Comparison of ENCODE assay signal across 15 cellular contexts in the genomic region with DNA sequence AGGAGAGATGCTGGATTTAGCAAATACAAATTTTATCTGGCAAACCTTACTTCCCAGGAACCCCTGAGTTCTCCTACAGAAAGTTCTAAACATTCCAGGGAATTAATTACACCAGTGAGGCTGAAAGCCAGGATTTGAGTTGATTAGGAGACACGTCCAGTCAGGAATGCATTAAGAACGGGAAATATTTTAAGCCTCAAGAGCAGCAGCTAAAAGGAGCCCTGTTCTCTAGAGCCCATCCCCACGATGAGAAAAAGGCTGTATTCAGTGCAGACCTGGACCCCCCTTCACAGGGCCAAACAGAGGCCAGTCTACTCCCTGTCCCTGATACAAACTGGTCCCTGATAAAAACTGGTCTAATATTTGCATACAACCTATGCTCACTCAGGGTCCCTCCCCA. TPM values are rescaled to one million over a fixed set of nuclear protein-coding genes. Genes with fewer than 3 reads are reported as not detected.
DNase-seq lines count a peak whose midpoint lies in the region; ATAC-seq and TF ChIP-seq lines count a peak whose summit lies in the region.
"Had no signal": no experiment of that assay in that cellular context is flagged by ENCODE, and none has a peak within 500 bp of the region (broad histone marks: within the 10 kb centered on the region; RNA-seq: fewer than 3 reads in every experiment).

No MANE protein-coding gene starts in this region.

- no peak for TF ChIP-seq EP300 in SK-N-SH (IDR thresholded peaks at IDR 0.05; ENCODE audit: borderline replicate concordance in 1 of 2, low read depth in 1 of 2, low read length in 1 of 2)

- peaks cover 0 to 5% of the 10 kb centered on the region in 2 experiments for H3K36me3 ChIP-seq in SK-N-SH (replicated peaks in 1 of 2; ENCODE audit: control insufficient read depth in 1 of 2, insufficient read depth in 2 of 2, low read length in 1 of 2)
- H3K36me3 ChIP-seq in neural progenitor cell: no peaks in the 10 kb centered on the region
- H3K36me3 ChIP-seq in OCI-LY7 (ENCODE audit: insufficient read depth, low read length): no peaks in the 10 kb centered on the region
- H3K36me3 ChIP-seq in left ventricle myocardium inferior: no peaks in the 10 kb centered on the region
- H3K36me3 ChIP-seq: BLaER1 had no signal

- no TSS peak for BruUV-seq in OCI-LY7 (replicated peaks; lab: Mats Ljungman, UMichigan)

- POLR2A ChIA-PET in SK-N-SH (lab: Yijun Ruan, JAX): no interaction called here
- POLR2A ChIA-PET in OCI-LY7 (lab: Charles Lee): no interaction called here

- no peak overlapping the region for H3K9ac ChIP-seq in SK-N-SH
- no peak overlapping the region for H3K9ac ChIP-seq in neural progenitor cell
- H3K9ac ChIP-seq: BLaER1 had no signal

- no peaks in the 10 kb centered on the region for H3K9me3 Mint-ChIP-seq in neural progenitor cell

- H3K27ac ChIP-seq in SK-N-SH (ENCODE audit: low read depth in 2 of 2, low read length in 1 of 2) (no peak overlapping the region), neural progenitor cell (peak overlapping the region; percentile 89), OCI-LY7 (ENCODE audit: low read depth, low read length, poor library complexity, severe bottlenecking) (no peak overlapping the region), left ventricle myocardium inferior (replicated peaks) (no peak overlapping the region)
- H3K27ac ChIP-seq: 22Rv1, BLaER1 had no signal

- H3K79me2 ChIP-seq in SK-N-SH (ENCODE audit: insufficient read depth) (no peaks in the 10 kb centered on the region), neural progenitor cell (ENCODE audit: low read depth) (no peaks in the 10 kb centered on the region), OCI-LY7 (ENCODE audit: insufficient read depth, low read depth, low read length) (no peaks in the 10 kb centered on the region)

- H4K20me1 ChIP-seq in SK-N-SH (ENCODE audit: insufficient read depth) (no peaks in the 10 kb centered on the region), neural progenitor cell (ENCODE audit: low read depth) (no peaks in the 10 kb centered on the region), OCI-LY7 (ENCODE audit: insufficient read depth, low read length) (no peaks in the 10 kb centered on the region)
- H4K20me1 ChIP-seq: BLaER1 had no signal

- no peak for TF ChIP-seq CTCF in SK-N-SH (IDR thresholded peaks at IDR 0.05)
- TF ChIP-seq CTCF in neural progenitor cell (IDR thresholded peaks at IDR 0.05): no peak
- no peak for TF ChIP-seq CTCF in OCI-LY7 (conservative IDR thresholded peaks at IDR 0.05; ENCODE audit: low read length)
- no peak for TF ChIP-seq CTCF in left ventricle myocardium inferior (IDR thresholded peaks at IDR 0.05; ENCODE audit: borderline replicate concordance)

- no peak overlapping the region for H3K4me2 ChIP-seq in SK-N-SH
- peak overlapping the region; percentile 67 for H3K4me2 ChIP-seq in neural progenitor cell
- H3K4me2 ChIP-seq in OCI-LY7 (ENCODE audit: low read length): no peak overlapping the region
- H3K4me2 ChIP-seq: BLaER1 had no signal

- peak overlapping the region; percentile 86 for H3K27ac Mint-ChIP-seq in neural progenitor cell
- H3K27ac Mint-ChIP-seq: CD8-positive, alpha-beta memory T cell had no signal

- H3K36me3 Mint-ChIP-seq in neural progenitor cell: peaks cover 17% of the 10 kb centered on the region
- H3K36me3 Mint-ChIP-seq: CD8-positive, alpha-beta memory T cell had no signal

- WGBS in SK-N-SH (ENCODE audit: low lambda C conversion rate): 65% methylated on average over 3 of the region's 3 CpGs

- H3K9me3 ChIP-seq in SK-N-SH (no peaks in the 10 kb centered on the region), neural progenitor cell (ENCODE audit: low read depth) (no peaks in the 10 kb centered on the region), OCI-LY7 (ENCODE audit: low read length) (no peaks in the 10 kb centered on the region), left ventricle myocardium inferior (replicated peaks) (no peaks in the 10 kb centered on the region)
- H3K9me3 ChIP-seq: BLaER1, Caco-2 had no signal

- H3K27me3 Mint-ChIP-seq in neural progenitor cell (ENCODE audit: insufficient read depth, low read depth): peaks cover 3% of the 10 kb centered on the region

- CTCF ChIA-PET in SK-N-SH (lab: Yijun Ruan, JAX): no interaction called here
- CTCF ChIA-PET in OCI-LY7 (lab: Charles Lee; ENCODE audit: unreplicated experiment): no interaction called here

- H3K9me2 ChIP-seq in SK-N-SH: no peaks in the 10 kb centered on the region
- no peaks in the 10 kb centered on the region for H3K9me2 ChIP-seq in OCI-LY7 (ENCODE audit: insufficient read depth, low read length)

- H3K4me3 ChIP-seq in SK-N-SH (ENCODE audit: low read depth in 2 of 2, low read length in 1 of 2) (no peak overlapping the region), neural progenitor cell (no peak overlapping the region), OCI-LY7 (ENCODE audit: low read depth, low read length, poor library complexity, severe bottlenecking) (no peak overlapping the region), left ventricle myocardium inferior (no peak overlapping the region)
- H3K4me3 ChIP-seq: BLaER1 had no signal

- no peaks in the 10 kb centered on the region for H3K27me3 ChIP-seq in SK-N-SH (ENCODE audit: insufficient read depth)
- no peaks in the 10 kb centered on the region for H3K27me3 ChIP-seq in neural progenitor cell
- H3K27me3 ChIP-seq in left ventricle myocardium inferior (ENCODE audit: low read depth): peaks cover 7% of the 10 kb centered on the region
- H3K27me3 ChIP-seq: BLaER1 had no signal

- intact Hi-C loops in OCI-LY7 (cut with micrococcal nuclease; ENCODE audit: unreplicated experiment): no loop called here
- intact Hi-C loops in left ventricle myocardium inferior (cut with micrococcal nuclease): no loop called here

- H3K4me1 Mint-ChIP-seq in neural progenitor cell: peaks cover 61% of the 10 kb centered on the region
- H3K4me1 Mint-ChIP-seq: CD8-positive, alpha-beta memory T cell had no signal

- no peak for DNase-seq in SK-N-SH
- DNase-seq in islet precursor cell: peak; percentile 63
- peak; percentile 83 for DNase-seq in neural progenitor cell (ENCODE audit: low spot score)
- DNase-seq in OCI-LY7 (ENCODE audit: low spot score): no peak
- DNase-seq in left ventricle myocardium inferior: no peak
- DNase-seq: AML-193; Caco-2; CD8-positive, alpha-beta memory T cell; DND-41; GF-D8 had no signal

- H3F3A ChIP-seq in SK-N-SH (replicated peaks; ENCODE audit: insufficient read depth): no peaks in the 10 kb centered on the region
- H3F3A ChIP-seq in neural progenitor cell (ENCODE audit: low read depth): peaks cover 20% of the 10 kb centered on the region

- no peak overlapping the region for H3K4me3 Mint-ChIP-seq in neural progenitor cell
- H3K4me3 Mint-ChIP-seq: CD8-positive, alpha-beta memory T cell had no signal

- no peak for ATAC-seq in SK-N-SH treated with all-trans-retinoic acid at 6 μM for 48 hours
- ATAC-seq in GM19455 (IDR thresholded peaks at IDR 0.05; ENCODE audit: unreplicated experiment): no peak
- ATAC-seq: HCT116 had no signal

- H2AFZ ChIP-seq in SK-N-SH (ENCODE audit: low read depth): no peak overlapping the region
- no peak overlapping the region for H2AFZ ChIP-seq in neural progenitor cell (replicated peaks)
- no peak overlapping the region for H2AFZ ChIP-seq in OCI-LY7 (ENCODE audit: low read length)

- H3K4me1 ChIP-seq in SK-N-SH (ENCODE audit: control insufficient read depth in 1 of 2, insufficient read depth in 2 of 2, low read depth in 1 of 2, low read length in 1 of 2) (peaks cover 0 to 4% of the 10 kb centered on the region in 2 experiments; a peak in 1 of 4 replicates), neural progenitor cell (peaks cover 37% of the 10 kb centered on the region), OCI-LY7 (ENCODE audit: insufficient read depth, low read length, poor library complexity, severe bottlenecking) (no peaks in the 10 kb centered on the region), left ventricle myocardium inferior (peaks cover 10% of the 10 kb centered on the region)
- H3K4me1 ChIP-seq: BLaER1, Caco-2 had no signal

- TF ChIP-seq RAD21 in SK-N-SH (IDR thresholded peaks at IDR 0.05; ENCODE audit: low read length): no peak

TF ChIP-seq in SK-N-SH treated with all-trans-retinoic acid at 6 μM for 48 hours, 23 proteins besides CTCF, POLR2A, EP300 and RAD21 (continues in another document):
- TF ChIP-seq RARB (CRISPR knock-in tag; IDR thresholded peaks at IDR 0.05): no peak

TF ChIP-seq in SK-N-SH, 30 proteins besides CTCF, POLR2A, EP300 and RAD21 (continues in another document):
- no peak for TF ChIP-seq GATA2 (CRISPR knock-in tag; IDR thresholded peaks at IDR 0.05)
- no peak for TF ChIP-seq RFX5 (IDR thresholded peaks at IDR 0.05; ENCODE audit: low read length)
- no peak for TF ChIP-seq CHD2 (IDR thresholded peaks at IDR 0.05; ENCODE audit: low read length, partially characterized antibody)
- no peak for TF ChIP-seq FOXJ3 (CRISPR knock-in tag; IDR thresholded peaks at IDR 0.05)
- TF ChIP-seq TEAD4 (IDR thresholded peaks at IDR 0.05; ENCODE audit: borderline replicate concordance, insufficient read depth): no peak
- TF ChIP-seq MXI1 (IDR thresholded peaks at IDR 0.05; ENCODE audit: low read depth, low read length): no peak
- no peak for TF ChIP-seq NFIC (IDR thresholded peaks at IDR 0.05; ENCODE audit: borderline replicate concordance)
- TF ChIP-seq, protein P1, sequence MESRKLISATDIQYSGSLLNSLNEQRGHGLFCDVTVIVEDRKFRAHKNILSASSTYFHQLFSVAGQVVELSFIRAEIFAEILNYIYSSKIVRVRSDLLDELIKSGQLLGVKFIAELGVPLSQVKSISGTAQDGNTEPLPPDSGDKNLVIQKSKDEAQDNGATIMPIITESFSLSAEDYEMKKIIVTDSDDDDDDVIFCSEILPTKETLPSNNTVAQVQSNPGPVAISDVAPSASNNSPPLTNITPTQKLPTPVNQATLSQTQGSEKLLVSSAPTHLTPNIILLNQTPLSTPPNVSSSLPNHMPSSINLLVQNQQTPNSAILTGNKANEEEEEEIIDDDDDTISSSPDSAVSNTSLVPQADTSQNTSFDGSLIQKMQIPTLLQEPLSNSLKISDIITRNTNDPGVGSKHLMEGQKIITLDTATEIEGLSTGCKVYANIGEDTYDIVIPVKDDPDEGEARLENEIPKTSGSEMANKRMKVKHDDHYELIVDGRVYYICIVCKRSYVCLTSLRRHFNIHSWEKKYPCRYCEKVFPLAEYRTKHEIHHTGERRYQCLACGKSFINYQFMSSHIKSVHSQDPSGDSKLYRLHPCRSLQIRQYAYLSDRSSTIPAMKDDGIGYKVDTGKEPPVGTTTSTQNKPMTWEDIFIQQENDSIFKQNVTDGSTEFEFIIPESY (IDR thresholded peaks at IDR 0.05; ENCODE audit: borderline replicate concordance, low read depth): no peak
- no peak for TF ChIP-seq SIN3A (IDR thresholded peaks at IDR 0.05; ENCODE audit: borderline replicate concordance, low read depth, low read length)
- no peak for TF ChIP-seq FOSL2 (IDR thresholded peaks at IDR 0.05; ENCODE audit: borderline replicate concordance, low read depth)
- TF ChIP-seq RCOR1 (IDR thresholded peaks at IDR 0.05; ENCODE audit: low read length): no peak

RNA-seq across cellular contexts. Expression of a gene that starts 55.0 kb away (rescaled TPM):
- 52.5 and 62.2 TPM in 2 replicates for polyA plus RNA-seq in SK-N-SH (2012; rRNA removed)
- polyA plus RNA-seq in SK-N-SH (2012; cell fraction: cytosol; rRNA removed): 58.9 and 65.7 TPM in 2 replicates
- 20.8 and 29.9 TPM in 2 replicates for polyA plus RNA-seq in SK-N-SH (2012; cell fraction: nucleus; rRNA removed)
- total RNA-seq in neural progenitor cell (ENCODE audit: low replicate concordance) (43.2 and 43.8 TPM in 2 replicates), OCI-LY7 (2022) (not detected in 2 replicates), left ventricle myocardium inferior (13.1 TPM)
- not detected in 2 replicates for total RNA-seq in OCI-LY7 (2014; rRNA removed; shearing (Covaris generic))
- total RNA-seq: Caco-2; CD8-positive, alpha-beta memory T cell had no signal
- polyA plus RNA-seq: CD8-positive, alpha-beta memory T cell had no signal

Comparison
In these comparisons a context has a peak if more than half of its experiments do, and no peak if none do; other contexts are left out.
1. DNase-seq: peak in islet precursor cell (single experiment) and neural progenitor cell (single experiment); none in SK-N-SH (single experiment), OCI-LY7 (single experiment) and left ventricle myocardium inferior (single experiment).
2. RNA of a gene that starts 55.0 kb away (total RNA-seq): 43.2 to 43.8 TPM in neural progenitor cell and 13.1 TPM in left ventricle myocardium inferior (single experiment); not detected in OCI-LY7; every median in the first group is over 10 times any median in the second.